Comparison of ENCODE assay signal across 31 cellular contexts in genomic region chr7:151710121-151710640, GRCh38.
"Had no signal": no experiment of that assay in that cellular context is flagged by ENCODE, and none has a peak within 500 bp of the region (broad histone marks: within the 10 kb centered on the region; RNA-seq: fewer than 3 reads in every experiment).

No MANE protein-coding gene starts in this region.

- H3K4me1 ChIP-seq: colonic mucosa had no signal

- H3K27ac ChIP-seq: body of pancreas, colonic mucosa, gastroesophageal sphincter, neutrophil, ovary, thoracic aorta, upper lobe of left lung, vagina, WERI-Rb-1 had no signal

- H3K27ac Mint-ChIP-seq: activated CD4-positive, alpha-beta memory T cell treated with anti-CD3 and anti-CD28 coated beads for 36 hours; activated naive CD4-positive, alpha-beta T cell treated with anti-CD3 and anti-CD28 coated beads, Interleukin-2, amount 10 ng/mL, durations not matched to agents 7 days and 5 days; activated T-helper 1 cell treated with anti-CD3 and anti-CD28 coated beads, Interleukin-12 subunit alpha, Interleukin-12 subunit beta, Interleukin-2, Interleukin-4 antibody, amounts not matched to agents 30 ng/mL and 10 ng/mL and 1 ng/mL, durations not matched to agents 14 hours and 24 hours and 36 hours; natural killer cell treated with Interleukin-12 subunit alpha and Interleukin-12 subunit beta and Interleukin-15 and Interleukin-18, amount 100 ng/mL, for 72 hours; progenitor cell of endocrine pancreas; stimulated activated naive CD8-positive, alpha-beta T cell treated with anti-CD3 and anti-CD28 coated beads, Interleukin-15, Interleukin-2, amounts not matched to agents 100 ng/mL and 50 ng/mL, for 24 hours; T-helper 17 cell had no signal

- H3K4me3 ChIP-seq: body of pancreas, colonic mucosa, gastroesophageal sphincter, lung, mucosa of descending colon, ovary, thoracic aorta, upper lobe of left lung, vagina had no signal

- DNase-seq: activated CD4-positive, alpha-beta memory T cell treated with anti-CD3 and anti-CD28 coated beads for 36 hours; activated CD4-positive, alpha-beta T cell treated with anti-CD3 and anti-CD28 coated beads for 48 hours; activated CD8-positive, alpha-beta memory T cell treated with anti-CD3 and anti-CD28 coated beads, Interleukin-2, amount 50 U/mL, for 4 hours; activated effector memory CD4-positive, alpha-beta T cell treated with anti-CD3 and anti-CD28 coated beads, Interleukin-2, amount 50 U/mL, for 16 hours; activated naive CD4-positive, alpha-beta T cell treated with anti-CD3 and anti-CD28 coated beads, Interleukin-2, amount 10 ng/mL, durations not matched to agents 7 days and 5 days; activated T-cell treated with anti-CD3 and anti-CD28 coated beads, Interleukin-2, amount 50 U/mL, for 1 hour; anterior cingulate cortex; body of pancreas; cerebellar nuclear complex; colonic mucosa; effector memory CD4-positive, alpha-beta T cell; hippocampal formation; left colon; ovary; retina; stimulated activated CD4-positive, alpha-beta T cell treated with anti-CD3 and anti-CD28 coated beads, Interleukin-15, amount 100 ng/mL, for 24 hours; stimulated activated CD4-positive, alpha-beta T cell treated with anti-CD3 and anti-CD28 coated beads, Interleukin-2, amount 100 ng/mL, for 24 hours; T-helper 17 cell; upper lobe of left lung; WERI-Rb-1 had no signal

- H3K9me3 Mint-ChIP-seq: activated CD4-positive, alpha-beta memory T cell treated with anti-CD3 and anti-CD28 coated beads for 36 hours; activated naive CD4-positive, alpha-beta T cell treated with anti-CD3 and anti-CD28 coated beads, Interleukin-2, amount 10 ng/mL, durations not matched to agents 7 days and 5 days; activated T-helper 1 cell treated with anti-CD3 and anti-CD28 coated beads, Interleukin-12 subunit alpha, Interleukin-12 subunit beta, Interleukin-2, Interleukin-4 antibody, amounts not matched to agents 30 ng/mL and 10 ng/mL and 1 ng/mL, durations not matched to agents 14 hours and 24 hours and 36 hours; natural killer cell treated with Interleukin-12 subunit alpha and Interleukin-12 subunit beta and Interleukin-15 and Interleukin-18, amount 100 ng/mL, for 72 hours; stimulated activated naive CD8-positive, alpha-beta T cell treated with anti-CD3 and anti-CD28 coated beads, Interleukin-15, Interleukin-2, amounts not matched to agents 100 ng/mL and 50 ng/mL, for 24 hours had no signal

- H3K27me3 ChIP-seq: body of pancreas, colonic mucosa, gastroesophageal sphincter, neutrophil, ovary, upper lobe of left lung, vagina had no signal

- H3K36me3 ChIP-seq: colonic mucosa, gastroesophageal sphincter, neutrophil, ovary, thoracic aorta, upper lobe of left lung, vagina, WERI-Rb-1 had no signal

- H3K27me3 Mint-ChIP-seq: activated CD4-positive, alpha-beta memory T cell treated with anti-CD3 and anti-CD28 coated beads for 36 hours; activated naive CD4-positive, alpha-beta T cell treated with anti-CD3 and anti-CD28 coated beads, Interleukin-2, amount 10 ng/mL, durations not matched to agents 7 days and 5 days; natural killer cell treated with Interleukin-12 subunit alpha and Interleukin-12 subunit beta and Interleukin-15 and Interleukin-18, amount 100 ng/mL, for 72 hours; stimulated activated naive CD8-positive, alpha-beta T cell treated with anti-CD3 and anti-CD28 coated beads, Interleukin-15, Interleukin-2, amounts not matched to agents 100 ng/mL and 50 ng/mL, for 24 hours; T-helper 17 cell had no signal

- H3K4me1 Mint-ChIP-seq: activated naive CD4-positive, alpha-beta T cell treated with anti-CD3 and anti-CD28 coated beads, Interleukin-2, amount 10 ng/mL, durations not matched to agents 7 days and 5 days had no signal

- H3K36me3 Mint-ChIP-seq: activated CD4-positive, alpha-beta memory T cell treated with anti-CD3 and anti-CD28 coated beads for 36 hours; activated naive CD4-positive, alpha-beta T cell treated with anti-CD3 and anti-CD28 coated beads, Interleukin-2, amount 10 ng/mL, durations not matched to agents 7 days and 5 days; natural killer cell treated with Interleukin-12 subunit alpha and Interleukin-12 subunit beta and Interleukin-15 and Interleukin-18, amount 100 ng/mL, for 72 hours had no signal

- H3K4me3 Mint-ChIP-seq: activated CD4-positive, alpha-beta memory T cell treated with anti-CD3 and anti-CD28 coated beads for 36 hours; activated naive CD4-positive, alpha-beta T cell treated with anti-CD3 and anti-CD28 coated beads, Interleukin-2, amount 10 ng/mL, durations not matched to agents 7 days and 5 days; activated T-helper 1 cell treated with anti-CD3 and anti-CD28 coated beads, Interleukin-12 subunit alpha, Interleukin-12 subunit beta, Interleukin-2, Interleukin-4 antibody, amounts not matched to agents 30 ng/mL and 10 ng/mL and 1 ng/mL, durations not matched to agents 14 hours and 24 hours and 36 hours; natural killer cell treated with Interleukin-12 subunit alpha and Interleukin-12 subunit beta and Interleukin-15 and Interleukin-18, amount 100 ng/mL, for 72 hours; stimulated activated naive CD8-positive, alpha-beta T cell treated with anti-CD3 and anti-CD28 coated beads, Interleukin-15, Interleukin-2, amounts not matched to agents 100 ng/mL and 50 ng/mL, for 24 hours; T-helper 17 cell had no signal

- H3K9me3 ChIP-seq: body of pancreas, colonic mucosa, gastroesophageal sphincter, mucosa of descending colon, neutrophil, ovary, thoracic aorta, upper lobe of left lung, vagina had no signal

- ATAC-seq: activated CD4-positive, CD25-positive, alpha-beta regulatory T cell treated with anti-CD3 and anti-CD28 coated beads, Interleukin-2, amount 50 U/mL, for 24 hours; body of pancreas; gastroesophageal sphincter; T-helper 17 cell had no signal
